20 cellular contexts compared by ENCODE assay signal in genomic region chr17:56739376-56739775, GRCh38.
"Had no signal": no experiment of that assay in that cellular context is flagged by ENCODE, and none has a peak within 500 bp of the region (broad histone marks: within the 10 kb centered on the region; RNA-seq: fewer than 3 reads in every experiment).

No MANE protein-coding gene starts in this region.

- H3K9me3 Mint-ChIP-seq: activated CD4-positive, alpha-beta memory T cell treated with anti-CD3 and anti-CD28 coated beads, Interleukin-2, amount 10 ng/mL, durations not matched to agents 7 days and 5 days; activated CD4-positive, alpha-beta T cell treated with anti-CD3 and anti-CD28 coated beads, Interleukin-2, amount 10 ng/mL, durations not matched to agents 24 days and 14 days; activated naive CD4-positive, alpha-beta T cell treated with anti-CD3 and anti-CD28 coated beads, Interleukin-2, amount 10 ng/mL, durations not matched to agents 7 days and 5 days; activated T-cell treated with anti-CD3 and anti-CD28 coated beads, Interleukin-2, amount 50 U/mL, for 72 hours; T-helper 1 cell treated with Interleukin-12 subunit alpha and Interleukin-12 subunit beta and Interleukin-4 antibody, amounts not matched to agents 30 μg/mL and 1 μg/mL, for 36 hours had no signal

- H3K4me1 Mint-ChIP-seq: activated CD4-positive, alpha-beta memory T cell treated with anti-CD3 and anti-CD28 coated beads, Interleukin-2, amount 10 ng/mL, durations not matched to agents 7 days and 5 days; activated CD4-positive, alpha-beta T cell treated with anti-CD3 and anti-CD28 coated beads, Interleukin-2, amount 10 ng/mL, durations not matched to agents 24 days and 14 days; activated naive CD4-positive, alpha-beta T cell treated with anti-CD3 and anti-CD28 coated beads, Interleukin-2, amount 10 ng/mL, durations not matched to agents 7 days and 5 days had no signal

- H3K36me3 Mint-ChIP-seq: activated naive CD4-positive, alpha-beta T cell treated with anti-CD3 and anti-CD28 coated beads, Interleukin-2, amount 10 ng/mL, durations not matched to agents 7 days and 5 days had no signal

- H3K27ac Mint-ChIP-seq: activated CD4-positive, alpha-beta memory T cell treated with anti-CD3 and anti-CD28 coated beads, Interleukin-2, amount 10 ng/mL, durations not matched to agents 7 days and 5 days; activated CD4-positive, alpha-beta T cell treated with anti-CD3 and anti-CD28 coated beads, Interleukin-2, amount 10 ng/mL, durations not matched to agents 24 days and 14 days; activated naive CD4-positive, alpha-beta T cell treated with anti-CD3 and anti-CD28 coated beads, Interleukin-2, amount 10 ng/mL, durations not matched to agents 7 days and 5 days; activated T-cell treated with anti-CD3 and anti-CD28 coated beads, Interleukin-2, amount 50 U/mL, for 72 hours; progenitor cell of endocrine pancreas; T-helper 1 cell treated with Interleukin-12 subunit alpha and Interleukin-12 subunit beta and Interleukin-4 antibody, amounts not matched to agents 30 μg/mL and 1 μg/mL, for 36 hours had no signal

- H3K4me3 ChIP-seq: body of pancreas, esophagus squamous epithelium, gastrocnemius medialis, sigmoid colon, testis, uterus had no signal

- H3K4me3 Mint-ChIP-seq: activated CD4-positive, alpha-beta memory T cell treated with anti-CD3 and anti-CD28 coated beads, Interleukin-2, amount 10 ng/mL, durations not matched to agents 7 days and 5 days; activated CD4-positive, alpha-beta T cell treated with anti-CD3 and anti-CD28 coated beads, Interleukin-2, amount 10 ng/mL, durations not matched to agents 24 days and 14 days; activated naive CD4-positive, alpha-beta T cell treated with anti-CD3 and anti-CD28 coated beads, Interleukin-2, amount 10 ng/mL, durations not matched to agents 7 days and 5 days; activated T-cell treated with anti-CD3 and anti-CD28 coated beads, Interleukin-2, amount 50 U/mL, for 72 hours; T-helper 1 cell treated with Interleukin-12 subunit alpha and Interleukin-12 subunit beta and Interleukin-4 antibody, amounts not matched to agents 30 μg/mL and 1 μg/mL, for 36 hours had no signal

- H3K4me1 ChIP-seq: body of pancreas, esophagus squamous epithelium, gastrocnemius medialis, sigmoid colon, testis, uterus had no signal

- H3K9me3 ChIP-seq: body of pancreas, esophagus squamous epithelium, gastrocnemius medialis, sigmoid colon, testis, uterus had no signal

- H3K27me3 ChIP-seq: body of pancreas, sigmoid colon, testis, uterus had no signal

- H3K36me3 ChIP-seq: esophagus squamous epithelium, gastrocnemius medialis, sigmoid colon, uterus had no signal

- H3K27ac ChIP-seq: body of pancreas, esophagus squamous epithelium, gastrocnemius medialis, sigmoid colon, testis, uterus had no signal

- DNase-seq: activated CD4-positive, alpha-beta memory T cell treated with anti-CD3 and anti-CD28 coated beads, Interleukin-2, amount 10 ng/mL, durations not matched to agents 7 days and 5 days; activated CD4-positive, alpha-beta T cell treated with anti-CD3 and anti-CD28 coated beads, Interleukin-2, amount 10 ng/mL, durations not matched to agents 24 days and 14 days; activated effector memory CD4-positive, alpha-beta T cell treated with Interleukin-2 at 50 U/mL for 16 hours; activated naive CD4-positive, alpha-beta T cell treated with anti-CD3 and anti-CD28 coated beads, Interleukin-2, amount 10 ng/mL, durations not matched to agents 7 days and 5 days; activated T-cell treated with anti-CD3 and anti-CD28 coated beads, Interleukin-2, amount 50 U/mL, for 72 hours; body of pancreas; caudate nucleus; esophagus squamous epithelium; gastrocnemius medialis; head of caudate nucleus; hypothalamus; left cardiac atrium; sigmoid colon; stimulated activated CD4-positive, alpha-beta T cell treated with anti-CD3 and anti-CD28 coated beads, Interleukin-2, amount 100 ng/mL, for 48 hours; stimulated activated naive CD4-positive, alpha-beta T cell; testis; trophoblast cell; uterus had no signal
